ENCODE assay signal across 16 cellular contexts in genomic region chr14:89225607-89226006, GRCh38.
"Had no signal": no experiment of that assay in that cellular context is flagged by ENCODE, and none has a peak within 500 bp of the region (broad histone marks: within the 10 kb centered on the region; RNA-seq: fewer than 3 reads in every experiment).

No MANE protein-coding gene starts in this region.

- H3K9me3 Mint-ChIP-seq: activated naive CD4-positive, alpha-beta T cell treated with anti-CD3 and anti-CD28 coated beads, Interleukin-2, amount 50 U/mL, for 24 hours; T-cell had no signal

- ATAC-seq: gastrocnemius medialis, heart right ventricle, left ventricle myocardium superior, T-cell had no signal

- H3K27ac Mint-ChIP-seq: activated naive CD4-positive, alpha-beta T cell treated with anti-CD3 and anti-CD28 coated beads, Interleukin-2, amount 50 U/mL, for 24 hours; T-cell had no signal

- H3K9me3 ChIP-seq: colonic mucosa, gastrocnemius medialis, heart right ventricle, transverse colon had no signal

- H3K4me3 ChIP-seq: colonic mucosa, gastrocnemius medialis, heart right ventricle, transverse colon had no signal

- H3K27me3 ChIP-seq: colonic mucosa, gastrocnemius medialis, heart right ventricle, transverse colon had no signal

- H3K27me3 Mint-ChIP-seq: activated naive CD4-positive, alpha-beta T cell treated with anti-CD3 and anti-CD28 coated beads, Interleukin-2, amount 50 U/mL, for 24 hours; T-cell had no signal

- DNase-seq: activated CD4-positive, alpha-beta T cell treated with anti-CD3 and anti-CD28 coated beads for 4 hours; activated T-cell treated with anti-CD3 and anti-CD28 coated beads, Interleukin-2, amount 50 U/mL, for 1 hour; colonic mucosa; effector CD8-positive, alpha-beta T cell; gastrocnemius medialis; heart right ventricle; kidney; left ventricle myocardium superior; retina; stimulated activated CD4-positive, alpha-beta T cell treated with anti-CD3 and anti-CD28 coated beads, Interleukin-4, amount 100 ng/mL, for 1 hour; stimulated activated CD8-positive, alpha-beta memory T cell treated with anti-CD3 and anti-CD28 coated beads, Interleukin-4, amount 100 ng/mL, for 48 hours; T-cell; transverse colon had no signal

- H3K4me3 Mint-ChIP-seq: activated naive CD4-positive, alpha-beta T cell treated with anti-CD3 and anti-CD28 coated beads, Interleukin-2, amount 50 U/mL, for 24 hours; T-cell had no signal

- H3K36me3 ChIP-seq: colonic mucosa, gastrocnemius medialis, transverse colon had no signal

- H3K4me1 ChIP-seq: parathyroid adenoma had no signal

- H3K27ac ChIP-seq: colonic mucosa, heart right ventricle, parathyroid adenoma, transverse colon, VCaP had no signal
